Comparison of ENCODE assay signal across 19 cellular contexts in genomic region chr5:1401681-1402096, GRCh38. TPM values are rescaled to one million over a fixed set of nuclear protein-coding genes. Genes with fewer than 3 reads are reported as not detected.
DNase-seq lines count a peak whose midpoint lies in the region; ATAC-seq and TF ChIP-seq lines count a peak whose summit lies in the region.
"Had no signal": no experiment of that assay in that cellular context is flagged by ENCODE, and none has a peak within 500 bp of the region (broad histone marks: within the 10 kb centered on the region; RNA-seq: fewer than 3 reads in every experiment).

No MANE protein-coding gene starts in this region.

- intact Hi-C loops in Right ventricle myocardium inferior (cut with DNase I) = no loop called here
- intact Hi-C loops in cardiac septum (cut with DNase I) = no loop called here
- intact Hi-C loops in aorta (cut with DNase I) = no loop called here

- no peak for TF ChIP-seq CTCF in glutamatergic neuron (IDR thresholded peaks at IDR 0.05; ENCODE audit: partially characterized antibody, unreplicated experiment)

- no peaks in the 10 kb centered on the region for H3K4me1 ChIP-seq in aorta (ENCODE audit: control insufficient read depth in 1 of 2, insufficient read depth in 2 of 2, low read length in 2 of 2)
- H3K4me1 ChIP-seq: psoas muscle had no signal

- H3K4me3 Mint-ChIP-seq in glutamatergic neuron (ENCODE audit: unreplicated experiment) = no peak overlapping the region
- H3K4me3 Mint-ChIP-seq: activated T-helper 17 cell treated with anti-CD3 and anti-CD28 coated beads, Interleukin-2, amount 50 U/mL, for 72 hours; mesothelial cell of epicardium had no signal

- H3K4me3 ChIP-seq in aorta (ENCODE audit: low read length in 2 of 2) = no peak overlapping the region
- H3K4me3 ChIP-seq: PC-9, psoas muscle, smooth muscle cell had no signal

- H3K36me3 ChIP-seq in aorta (ENCODE audit: control insufficient read depth in 1 of 2, insufficient read depth in 2 of 2, low read length in 1 of 2) = no peaks in the 10 kb centered on the region
- H3K36me3 ChIP-seq: brain microvascular endothelial cell had no signal

- no peak overlapping the region for H3K27ac Mint-ChIP-seq in glutamatergic neuron (ENCODE audit: unreplicated experiment)
- H3K27ac Mint-ChIP-seq: activated T-helper 17 cell treated with anti-CD3 and anti-CD28 coated beads, Interleukin-2, amount 50 U/mL, for 72 hours; mesothelial cell of epicardium had no signal

- CTCF ChIA-PET in HEK293T (lab: Yijun Ruan, JAX) = interaction anchor here (0.5 to 0.6 kb wide), 2 partner anchors 11 to 78 kb away, joined by 3 to 4 read pairs; no protein-coding TSS in a partner anchor

- H3K27me3 ChIP-seq in aorta (ENCODE audit: control insufficient read depth in 1 of 2, insufficient read depth in 2 of 2, low read length in 1 of 2) = no peaks in the 10 kb centered on the region
- H3K27me3 ChIP-seq: brain microvascular endothelial cell had no signal

- H3K27ac ChIP-seq in aorta (ENCODE audit: low read depth in 1 of 2, low read length in 2 of 2) = no peak overlapping the region
- H3K27ac ChIP-seq: brain microvascular endothelial cell, PC-9, psoas muscle had no signal

- POLR2A ChIA-PET in HEK293T (lab: Yijun Ruan, JAX) = no interaction called here

- peaks cover 10% of the 10 kb centered on the region for H3K27me3 Mint-ChIP-seq in glutamatergic neuron (ENCODE audit: unreplicated experiment)

- peaks cover 5% of the 10 kb centered on the region for H3K9me3 ChIP-seq in aorta (ENCODE audit: control insufficient read depth, low read length)
- H3K9me3 ChIP-seq: psoas muscle had no signal

- peaks cover 5% of the 10 kb centered on the region for H3K9me3 Mint-ChIP-seq in glutamatergic neuron (ENCODE audit: unreplicated experiment)
- H3K9me3 Mint-ChIP-seq: activated T-helper 17 cell treated with anti-CD3 and anti-CD28 coated beads, Interleukin-2, amount 50 U/mL, for 72 hours had no signal

- WGBS in aorta, 2 donors = 53 to 59% methylated on average over 10 of the region's 10 CpGs

- peaks cover 7% of the 10 kb centered on the region for H3K4me1 Mint-ChIP-seq in glutamatergic neuron (ENCODE audit: low read depth, unreplicated experiment)
- H3K4me1 Mint-ChIP-seq: activated T-helper 17 cell treated with anti-CD3 and anti-CD28 coated beads, Interleukin-2, amount 50 U/mL, for 72 hours; mesothelial cell of epicardium had no signal

- peaks cover 20% of the 10 kb centered on the region for H3K36me3 Mint-ChIP-seq in glutamatergic neuron (ENCODE audit: unreplicated experiment)
- H3K36me3 Mint-ChIP-seq: mesothelial cell of epicardium had no signal

- peak; percentile 34 for DNase-seq in Right ventricle myocardium inferior (ENCODE audit: missing footprints)
- DNase-seq in cardiac septum (ENCODE audit: low spot score) = no peak
- peak; percentile 58 for DNase-seq in NCI-H2171 treated with DMSO at 0.1 percent for 48 hours (lab: John Stamatoyannopoulos, UW)
- peak; percentile 9 for DNase-seq in glutamatergic neuron
- no peak for DNase-seq in aorta
- no peak for DNase-seq in HEK293T (ENCODE audit: extremely low spot score)
- no peak for DNase-seq in superior temporal gyrus (ENCODE audit: extremely low spot score)
- DNase-seq: brain microvascular endothelial cell, foreskin fibroblast, hypothalamus, PC-9 had no signal

- ATAC-seq in Right ventricle myocardium inferior (peak; percentile 44), aorta (ENCODE audit: low FRiP score) (peak; percentile 3), GM19035 (IDR thresholded peaks at IDR 0.05; ENCODE audit: unreplicated experiment) (no peak)
- ATAC-seq: activated CD4-positive, CD25-positive, alpha-beta regulatory T cell treated with anti-CD3 and anti-CD28 coated beads, Interleukin-2, amount 50 U/mL, for 24 hours; activated T-helper 17 cell treated with anti-CD3 and anti-CD28 coated beads, Interleukin-2, amount 50 U/mL, for 72 hours; psoas muscle had no signal

TF ChIP-seq in HEK293T, 16 proteins besides CTCF, POLR2A, EP300 and RAD21:
- TF ChIP-seq FOXK2 (IDR thresholded peaks at IDR 0.05) (no peak), SUZ12 (IDR thresholded peaks at IDR 0.05) (no peak), PKNOX1 (IDR thresholded peaks at IDR 0.05) (no peak), FOXA1 (IDR thresholded peaks at IDR 0.05) (no peak), LEF1 (IDR thresholded peaks at IDR 0.05; ENCODE audit: borderline replicate concordance) (no peak), ELF4 (IDR thresholded peaks at IDR 0.05) (no peak), ZNF384 (IDR thresholded peaks at IDR 0.05) (no peak), TARDBP (IDR thresholded peaks at IDR 0.05) (no peak), BHLHE40 (IDR thresholded peaks at IDR 0.05; ENCODE audit: borderline replicate concordance) (no peak), NFRKB (IDR thresholded peaks at IDR 0.05) (no peak), ARNT (IDR thresholded peaks at IDR 0.05) (no peak), FOXM1 (IDR thresholded peaks at IDR 0.05; ENCODE audit: borderline replicate concordance) (no peak), CTBP1 (IDR thresholded peaks at IDR 0.05; ENCODE audit: borderline replicate concordance) (no peak), HDGF (IDR thresholded peaks at IDR 0.05; ENCODE audit: borderline replicate concordance) (no peak), SP1 (IDR thresholded peaks at IDR 0.05) (no peak), L3MBTL2 (conservative IDR thresholded peaks at IDR 0.05) (no peak)

RNA-seq across cellular contexts. Expression of gene SLC6A3, which starts 43.6 kb away (rescaled TPM):
- total RNA-seq in Right ventricle myocardium inferior (not detected), cardiac septum (0.19 TPM), glutamatergic neuron (ENCODE audit: unreplicated experiment) (22.4 TPM), aorta (under 1 TPM; 0.23 to 0.30 TPM)
- polyA plus RNA-seq in aorta = under 1 TPM in 1 of 2 donors, not detected in 1; 0.56 TPM
- total RNA-seq: activated T-helper 17 cell treated with anti-CD3 and anti-CD28 coated beads, Interleukin-2, amount 50 U/mL, for 72 hours; endothelial cell of umbilical vein; NCI-H460; PC-9; psoas muscle; smooth muscle cell had no signal
- polyA plus RNA-seq: endothelial cell of umbilical vein, smooth muscle cell had no signal

RNA-seq across cellular contexts. Expression of gene CLPTM1L, which starts 56.8 kb away (rescaled TPM):
- total RNA-seq in Right ventricle myocardium inferior (33.3 TPM), cardiac septum (42.6 TPM), glutamatergic neuron (ENCODE audit: unreplicated experiment) (95.2 TPM), aorta (10 to 100 TPM; 66.0 to 71.2 TPM)
- 10 to 100 TPM; 72.5 to 95.5 TPM for polyA plus RNA-seq in aorta

Comparison
In these comparisons a context has a peak if more than half of its experiments do, and no peak if none do; other contexts are left out.
1. DNase-seq: peak in Right ventricle myocardium inferior (single experiment), NCI-H2171 treated with DMSO at 0.1 percent for 48 hours (single experiment) and glutamatergic neuron (single experiment); none in cardiac septum (single experiment), aorta (0 of 2), HEK293T (single experiment) and superior temporal gyrus (single experiment).
2. RNA of gene SLC6A3, which starts 43.6 kb away (total RNA-seq): 22.4 TPM in glutamatergic neuron (single experiment); 0.23 to 0.30 TPM in aorta, 0.19 TPM in cardiac septum (single experiment) and not detected in Right ventricle myocardium inferior (single experiment); every median in the first group is over 10 times any median in the second.